ENCODE assay signal across 6 cellular contexts in the genomic region with DNA sequence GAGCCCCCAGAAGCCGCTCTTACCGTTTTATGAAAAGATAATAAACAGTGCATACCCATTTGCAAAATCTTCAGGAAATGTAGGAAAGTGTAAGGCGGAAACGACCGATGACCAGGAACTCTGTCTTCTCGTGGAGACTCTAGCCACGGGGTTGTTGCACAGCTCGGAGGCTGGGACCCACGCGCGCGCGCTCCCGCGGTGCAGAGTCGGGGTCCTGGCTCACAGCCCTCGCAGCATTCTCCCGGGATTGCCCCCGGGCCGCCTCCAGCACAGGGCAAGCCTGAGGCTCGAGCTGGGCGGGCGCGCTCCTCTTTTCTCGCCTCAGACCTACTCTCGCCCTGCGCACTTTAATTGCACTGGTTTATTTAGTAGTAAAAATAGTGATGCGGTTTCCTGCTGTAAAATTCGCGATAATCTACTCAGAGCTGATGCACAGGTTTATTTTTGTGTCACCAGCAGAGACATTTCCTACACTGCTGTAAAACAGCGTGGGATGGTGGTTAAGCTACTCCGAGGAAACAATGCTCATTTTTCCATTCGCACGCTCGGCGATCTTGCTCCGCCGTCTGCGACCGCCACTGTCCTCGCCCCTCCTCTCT. TPM values are rescaled to one million over a fixed set of nuclear protein-coding genes. Genes with fewer than 3 reads are reported as not detected.
DNase-seq lines count a peak whose midpoint lies in the region; ATAC-seq, FAIRE-seq and TF ChIP-seq lines count a peak whose summit lies in the region.

No MANE protein-coding gene starts in this region.

- H3K27ac ChIP-seq in keratinocyte (ENCODE audit: control insufficient read depth, insufficient read depth, low read length): no peak overlapping the region
- H3K27ac ChIP-seq in thoracic aorta: peak overlapping the region; percentile 89 to 94

- H3K36me3 ChIP-seq in ES-I3 (ENCODE audit: insufficient read depth, low read length) (no peaks in the 10 kb centered on the region), keratinocyte (ENCODE audit: control insufficient read depth in 2 of 2, extremely low read depth in 1 of 2, insufficient read depth in 2 of 2, low read length in 2 of 2) (peaks cover 0 to 3% of the 10 kb centered on the region in 2 experiments), thoracic aorta (no peaks in the 10 kb centered on the region)

- H3K9ac ChIP-seq in ES-I3 (ENCODE audit: low read depth, low read length) (peak overlapping the region; percentile 55; the same call in 1 of the 2 replicates), keratinocyte (ENCODE audit: control insufficient read depth, extremely low read depth, insufficient read depth, low read length) (peak overlapping the region; percentile 60)

- H3K4me1 ChIP-seq in ES-I3 (ENCODE audit: insufficient read depth, low read length) (no peaks in the 10 kb centered on the region; the same call in 1 of the 2 replicates), keratinocyte (ENCODE audit: control insufficient read depth, extremely low read depth, insufficient read depth, low read length) (peaks cover 17% of the 10 kb centered on the region), thoracic aorta (ENCODE audit: control insufficient read depth in 1 of 2, low read depth in 2 of 2) (peaks cover 4 to 14% of the 10 kb centered on the region in 2 donors)

- no peak for FAIRE-seq in keratinocyte (lab: Jason Lieb, UNC)

- H2AFZ ChIP-seq in keratinocyte (ENCODE audit: control insufficient read depth, low read length): peak overlapping the region; percentile 91

- H3K79me2 ChIP-seq in keratinocyte (ENCODE audit: control insufficient read depth, insufficient read depth, low read length): peaks cover 2% of the 10 kb centered on the region

- ATAC-seq in thoracic aorta (ENCODE audit: insufficient number of reproducible peaks, low FRiP score, low read depth) (no peak), GM21786 (IDR thresholded peaks at IDR 0.05; ENCODE audit: unreplicated experiment) (no peak)

- H3K4me3 ChIP-seq in keratinocyte (ENCODE audit: control insufficient read depth in 2 of 3, extremely low read depth in 1 of 3, insufficient read depth in 2 of 3, low read depth in 1 of 3, low read length in 3 of 3) (peak overlapping the region; percentile 54 to 87 (median 85)), thoracic aorta (peak overlapping the region; percentile 99)

- dilution Hi-C loops in keratinocyte (cut with MboI; ENCODE audit: extremely low pct_ligation_motif_present, low sequenced_read_pairs): no loop called here

- H3K4me2 ChIP-seq in keratinocyte (ENCODE audit: control insufficient read depth, extremely low read depth, insufficient read depth, low read depth, low read length): peak overlapping the region; percentile 100

- H3K9me3 ChIP-seq in ES-I3 (ENCODE audit: control insufficient read depth, insufficient read depth, low read length) (no peaks in the 10 kb centered on the region), keratinocyte (ENCODE audit: control insufficient read depth, low read depth, low read length) (no peaks in the 10 kb centered on the region), thoracic aorta (no peaks in the 10 kb centered on the region)

- H3K9me1 ChIP-seq in keratinocyte (ENCODE audit: control insufficient read depth, extremely low read depth, insufficient read depth, low read length): no peaks in the 10 kb centered on the region

- TF ChIP-seq CTCF in keratinocyte (optimal IDR thresholded peaks at IDR 0.05 in 1 of 3, IDR thresholded peaks at IDR 0.05 in 1 of 3, conservative IDR thresholded peaks at IDR 0.05 in 1 of 3; ENCODE audit: extremely low read depth in 1 of 3, insufficient read depth in 2 of 3, low read length in 3 of 3): no peak
- no peak for TF ChIP-seq CTCF in thoracic aorta (IDR thresholded peaks at IDR 0.05)

- H3K27me3 ChIP-seq in keratinocyte (ENCODE audit: control insufficient read depth, extremely low read depth, insufficient read depth, low read length): no peaks in the 10 kb centered on the region
- H3K27me3 ChIP-seq in thoracic aorta (replicated peaks; ENCODE audit: insufficient read depth): no peaks in the 10 kb centered on the region

- peak; percentile 56 for DNase-seq in activated CD8-positive, alpha-beta memory T cell treated with anti-CD3 and anti-CD28 coated beads, Interleukin-2, amount 50 U/mL, for 4 hours
- DNase-seq in keratinocyte (ENCODE audit: low read depth, low spot score) (no peak), thoracic aorta (ENCODE audit: low spot score) (no peak), NCI-H510A (lab: John Stamatoyannopoulos, UW) (no peak)

- peaks cover 2% of the 10 kb centered on the region for H4K20me1 ChIP-seq in keratinocyte (ENCODE audit: control insufficient read depth, extremely low read depth, insufficient read depth, low read length)

RNA-seq across cellular contexts. Expression of a gene that starts 15.5 kb away (rescaled TPM):
- 21.7 to 27.6 TPM (median 22.4 TPM) in 3 replicates for polyA plus RNA-seq in keratinocyte
- 8.8 TPM for polyA plus RNA-seq in keratinocyte (2011; ENCODE audit: low read depth)
- 20.1 and 22.0 TPM in 2 replicates for polyA plus RNA-seq in keratinocyte (2011; cell fraction: cytosol; rRNA removed)
- 28.5 and 29.7 TPM in 2 replicates for polyA plus RNA-seq in keratinocyte (2011; cell fraction: nucleus; rRNA removed)
- polyA plus RNA-seq in keratinocyte (2012; ENCODE audit: low replicate concordance): 16.7 and 25.6 TPM in 2 replicates
- polyA minus RNA-seq in keratinocyte: 7.2 to 10.6 TPM (median 8.1 TPM) in 3 replicates
- polyA minus RNA-seq in keratinocyte (2011; cell fraction: cytosol; rRNA and poly(A)+ RNA removed): 15.7 TPM
- polyA minus RNA-seq in keratinocyte (2011; cell fraction: nucleus; rRNA and poly(A)+ RNA removed): 7.7 and 9.9 TPM in 2 replicates
- total RNA-seq in thoracic aorta: 10 to 100 TPM; 11.4 to 14.7 TPM

RNA-seq across cellular contexts. Expression of a gene that starts 33.6 kb away (rescaled TPM):
- polyA plus RNA-seq in keratinocyte: 11.8 to 14.1 TPM (median 13.4 TPM) in 3 replicates
- 6.8 TPM for polyA plus RNA-seq in keratinocyte (2011; ENCODE audit: low read depth)
- 9.2 and 12.8 TPM in 2 replicates for polyA plus RNA-seq in keratinocyte (2011; cell fraction: cytosol; rRNA removed)
- polyA plus RNA-seq in keratinocyte (2011; cell fraction: nucleus; rRNA removed): 40.3 and 44.3 TPM in 2 replicates
- 12.2 and 19.8 TPM in 2 replicates for polyA plus RNA-seq in keratinocyte (2012; ENCODE audit: low replicate concordance)
- polyA minus RNA-seq in keratinocyte: 5.2 to 10.3 TPM (median 5.3 TPM) in 3 replicates
- polyA minus RNA-seq in keratinocyte (2011; cell fraction: cytosol; rRNA and poly(A)+ RNA removed): 12.5 TPM
- polyA minus RNA-seq in keratinocyte (2011; cell fraction: nucleus; rRNA and poly(A)+ RNA removed): 11.0 and 11.1 TPM in 2 replicates
- total RNA-seq in thoracic aorta: 10 to 100 TPM; 12.2 to 12.4 TPM

RNA-seq across cellular contexts. Expression of a gene that starts 42.1 kb away (rescaled TPM):
- not detected in 3 replicates for polyA plus RNA-seq in keratinocyte
- polyA plus RNA-seq in keratinocyte (2011; ENCODE audit: low read depth): not detected
- not detected in 2 replicates for polyA plus RNA-seq in keratinocyte (2011; cell fraction: cytosol; rRNA removed)
- polyA plus RNA-seq in keratinocyte (2011; cell fraction: nucleus; rRNA removed): not detected in 2 replicates
- polyA plus RNA-seq in keratinocyte (2012; ENCODE audit: low replicate concordance): not detected in 2 replicates
- not detected in 3 replicates for polyA minus RNA-seq in keratinocyte
- not detected for polyA minus RNA-seq in keratinocyte (2011; cell fraction: cytosol; rRNA and poly(A)+ RNA removed)
- polyA minus RNA-seq in keratinocyte (2011; cell fraction: nucleus; rRNA and poly(A)+ RNA removed): not detected in 2 replicates
- total RNA-seq in thoracic aorta: not detected

RNA-seq across cellular contexts. Expression of a gene that starts 54.2 kb away (rescaled TPM):
- polyA plus RNA-seq in keratinocyte: 3,291 to 4,197 TPM (median 3,883 TPM) in 3 replicates
- 6,866 TPM for polyA plus RNA-seq in keratinocyte (2011; ENCODE audit: low read depth)
- polyA plus RNA-seq in keratinocyte (2011; cell fraction: cytosol; rRNA removed): 3,208 and 4,094 TPM in 2 replicates
- 1,292 and 1,405 TPM in 2 replicates for polyA plus RNA-seq in keratinocyte (2011; cell fraction: nucleus; rRNA removed)
- 2,997 and 3,266 TPM in 2 replicates for polyA plus RNA-seq in keratinocyte (2012; ENCODE audit: low replicate concordance)
- polyA minus RNA-seq in keratinocyte: 6,396 to 10,268 TPM (median 9,173 TPM) in 3 replicates
- polyA minus RNA-seq in keratinocyte (2011; cell fraction: cytosol; rRNA and poly(A)+ RNA removed): 5,229 TPM
- 1,104 and 1,134 TPM in 2 replicates for polyA minus RNA-seq in keratinocyte (2011; cell fraction: nucleus; rRNA and poly(A)+ RNA removed)
- total RNA-seq in thoracic aorta: 1,000 to 10,000 TPM; 1,534 to 1,629 TPM

RNA-seq across cellular contexts. Expression of a gene that starts 58.5 kb away (rescaled TPM):
- not detected in 3 replicates for polyA plus RNA-seq in keratinocyte
- not detected for polyA plus RNA-seq in keratinocyte (2011; ENCODE audit: low read depth)
- polyA plus RNA-seq in keratinocyte (2011; cell fraction: cytosol; rRNA removed): not detected in 2 replicates
- polyA plus RNA-seq in keratinocyte (2011; cell fraction: nucleus; rRNA removed): not detected in 2 replicates
- polyA plus RNA-seq in keratinocyte (2012; ENCODE audit: low replicate concordance): not detected in 2 replicates
- polyA minus RNA-seq in keratinocyte: not detected in 3 replicates
- polyA minus RNA-seq in keratinocyte (2011; cell fraction: cytosol; rRNA and poly(A)+ RNA removed): not detected
- not detected in 2 replicates for polyA minus RNA-seq in keratinocyte (2011; cell fraction: nucleus; rRNA and poly(A)+ RNA removed)
- not detected for total RNA-seq in thoracic aorta
